ENCODE assay signal across 1 cellular context in genomic region chr9:124779368-124780059, GRCh38.
TF ChIP-seq lines count a peak whose summit lies in the region.

No MANE protein-coding gene starts in this region.

TF ChIP-seq in H1, 55 proteins besides CTCF, POLR2A, EP300 and RAD21 (continued from another document):
- TF ChIP-seq CHD7 (IDR thresholded peaks at IDR 0.05; ENCODE audit: insufficient replicate concordance, low read length) (no peak), KDM1A (IDR thresholded peaks at IDR 0.05; ENCODE audit: borderline replicate concordance, low read length) (0 out of 2 replicates have a peak, but pooled peaks have one; percentile 8), FOSL1 (IDR thresholded peaks at IDR 0.05; ENCODE audit: insufficient read depth, low read depth, low read length) (no peak), SIRT6 (IDR thresholded peaks at IDR 0.05; ENCODE audit: low read length) (no peak), TEAD4 (IDR thresholded peaks at IDR 0.05; ENCODE audit: low read depth, low read length) (0 out of 2 replicates have a peak, but pooled peaks have one; percentile 3), MAFK (IDR thresholded peaks at IDR 0.05; ENCODE audit: low read depth, low read length) (0 out of 2 replicates have a peak, but pooled peaks have one; percentile 2), SIN3A (conservative IDR thresholded peaks at IDR 0.05 in 1 of 2, IDR thresholded peaks at IDR 0.05 in 1 of 2; ENCODE audit: low read depth in 1 of 2, low read length in 2 of 2) (0 out of 4 replicates have a peak, but pooled peaks of 1 of the 2 experiments have one; percentile 21), JUND (IDR thresholded peaks at IDR 0.05; ENCODE audit: low read length) (peak; percentile 28; the same call in 1 of the 2 replicates)
